In the genomic region with DNA sequence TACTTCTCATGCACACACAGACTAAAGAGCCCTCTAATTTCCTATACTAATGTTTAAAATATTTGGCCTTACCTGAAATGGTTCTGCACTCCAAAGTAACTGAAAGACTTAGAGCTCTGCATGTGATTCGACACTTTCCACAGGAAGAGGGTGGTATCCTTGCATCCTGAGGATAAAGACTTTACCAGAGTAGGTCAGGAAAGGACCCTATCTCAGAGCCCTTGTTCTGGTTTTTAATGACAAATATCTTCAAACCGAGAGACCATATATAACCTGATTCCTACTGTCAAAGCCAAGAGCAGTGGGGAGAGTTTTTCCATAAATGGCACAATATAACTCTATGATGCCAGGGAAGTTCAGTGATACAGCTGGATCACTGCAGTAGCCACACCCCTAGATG, we compare ENCODE assay signal across 11 cellular contexts. TPM values are rescaled to one million over a fixed set of nuclear protein-coding genes. Genes with fewer than 3 reads are reported as not detected.
A peak's percentile ranks its signal among the peaks of the same experiment; 100 is the strongest.
DNase-seq lines count a peak whose midpoint lies in the region; ATAC-seq, FAIRE-seq and TF ChIP-seq lines count a peak whose summit lies in the region.
"Had no signal": no experiment of that assay in that cellular context is flagged by ENCODE, and none has a peak within 500 bp of the region (broad histone marks: within the 10 kb centered on the region; RNA-seq: fewer than 3 reads in every experiment).

Gene GP5 (minus strand): TSS at position 101 of the 400 bp plus-strand sequence. CDS start 984 bp downstream, outside the sequence.

- no peak for ATAC-seq in activated naive CD4-positive, alpha-beta T cell treated with anti-CD3 and anti-CD28 coated beads, Interleukin-2, amount 50 U/mL, for 72 hours
- no peak for ATAC-seq in activated T-helper 17 cell treated with anti-CD3 and anti-CD28 coated beads, Interleukin-2, amount 50 U/mL, for 72 hours (replicated peaks)
- ATAC-seq in GM19463 (IDR thresholded peaks at IDR 0.05; ENCODE audit: unreplicated experiment) = no peak

- no peaks in the 10 kb centered on the region for H3K9me3 Mint-ChIP-seq in activated naive CD4-positive, alpha-beta T cell treated with anti-CD3 and anti-CD28 coated beads for 36 hours
- no peaks in the 10 kb centered on the region for H3K9me3 Mint-ChIP-seq in activated naive CD4-positive, alpha-beta T cell treated with anti-CD3 and anti-CD28 coated beads, Interleukin-2, amount 50 U/mL, for 72 hours
- H3K9me3 Mint-ChIP-seq in activated T-helper 17 cell treated with anti-CD3 and anti-CD28 coated beads, Interleukin-2, amount 50 U/mL, for 72 hours = no peaks in the 10 kb centered on the region

- H3K4me1 ChIP-seq in kidney (ENCODE audit: control insufficient read depth in 1 of 2, insufficient read depth in 1 of 2, low read depth in 1 of 2, low read length in 2 of 2) (peaks cover 0 to 9% of the 10 kb centered on the region in 2 donors), stomach smooth muscle (ENCODE audit: control insufficient read depth, insufficient read depth, low read length) (peaks cover 13% of the 10 kb centered on the region)

- H3K4me3 ChIP-seq in kidney (ENCODE audit: low read length in 2 of 2) (peak within 1 kb of the TSS; percentile 4 to 15), stomach smooth muscle (ENCODE audit: low read length in 2 of 2) (peak within 1 kb of the TSS; percentile 3 to 59)

- H3K36me3 ChIP-seq in kidney (ENCODE audit: control insufficient read depth in 1 of 2, insufficient read depth in 2 of 2, low read length in 2 of 2) (peaks cover 0 to 6% of the 10 kb centered on the region in 2 donors), stomach smooth muscle (ENCODE audit: control insufficient read depth in 2 of 2, insufficient read depth in 2 of 2, low read length in 2 of 2) (no peaks in the 10 kb centered on the region)

- H3K27ac ChIP-seq in kidney (ENCODE audit: low read depth in 2 of 2, low read length in 2 of 2) (no peak within 1 kb of the TSS), stomach smooth muscle (ENCODE audit: low read length) (no peak within 1 kb of the TSS)

- no peak for DNase-seq in activated naive CD4-positive, alpha-beta T cell treated with anti-CD3 and anti-CD28 coated beads for 36 hours
- no peak for DNase-seq in activated naive CD4-positive, alpha-beta T cell treated with anti-CD3 and anti-CD28 coated beads, Interleukin-2, amount 50 U/mL, for 72 hours (ENCODE audit: low spot score in 2 of 2)
- DNase-seq in kidney (no peak), NCI-H187 treated with DMSO at 0.1 percent for 48 hours (lab: John Stamatoyannopoulos, UW) (no peak), frontal cortex (ENCODE audit: low spot score in 2 of 2) (no peak)
- DNase-seq: aorta, MV-4-11 had no signal

- H3K27ac Mint-ChIP-seq in activated naive CD4-positive, alpha-beta T cell treated with anti-CD3 and anti-CD28 coated beads for 36 hours = no peak within 1 kb of the TSS
- H3K27ac Mint-ChIP-seq in activated naive CD4-positive, alpha-beta T cell treated with anti-CD3 and anti-CD28 coated beads, Interleukin-2, amount 50 U/mL, for 72 hours = peak within 1 kb of the TSS in 1 of 2 donors; percentile 75
- no peak within 1 kb of the TSS for H3K27ac Mint-ChIP-seq in activated T-helper 17 cell treated with anti-CD3 and anti-CD28 coated beads, Interleukin-2, amount 50 U/mL, for 72 hours

- H3K27me3 Mint-ChIP-seq in activated naive CD4-positive, alpha-beta T cell treated with anti-CD3 and anti-CD28 coated beads for 36 hours (ENCODE audit: low read depth) = peaks cover 5% of the 10 kb centered on the region
- no peaks in the 10 kb centered on the region for H3K27me3 Mint-ChIP-seq in activated T-helper 17 cell treated with anti-CD3 and anti-CD28 coated beads, Interleukin-2, amount 50 U/mL, for 72 hours

- TF ChIP-seq CTCF in kidney (IDR thresholded peaks at IDR 0.05; ENCODE audit: borderline replicate concordance, extremely low read depth, insufficient read depth) = no peak

- peaks cover 22 to 23% of the 10 kb centered on the region in 2 donors for H3K27me3 ChIP-seq in stomach smooth muscle (ENCODE audit: control insufficient read depth in 1 of 2, insufficient read depth in 2 of 2, low read length in 2 of 2)

- H3K9ac ChIP-seq in kidney (ENCODE audit: low read length in 2 of 2) (no peak within 1 kb of the TSS), stomach smooth muscle (ENCODE audit: low read length in 2 of 2) (no peak within 1 kb of the TSS)

- no peaks in the 10 kb centered on the region for H3K36me3 Mint-ChIP-seq in activated naive CD4-positive, alpha-beta T cell treated with anti-CD3 and anti-CD28 coated beads for 36 hours (ENCODE audit: low read depth)
- no peaks in the 10 kb centered on the region for H3K36me3 Mint-ChIP-seq in activated naive CD4-positive, alpha-beta T cell treated with anti-CD3 and anti-CD28 coated beads, Interleukin-2, amount 50 U/mL, for 72 hours
- peaks cover 14% of the 10 kb centered on the region for H3K36me3 Mint-ChIP-seq in activated T-helper 17 cell treated with anti-CD3 and anti-CD28 coated beads, Interleukin-2, amount 50 U/mL, for 72 hours (ENCODE audit: low read depth)

- peaks cover 53% of the 10 kb centered on the region for H3K4me1 Mint-ChIP-seq in activated naive CD4-positive, alpha-beta T cell treated with anti-CD3 and anti-CD28 coated beads for 36 hours (ENCODE audit: low read depth)
- H3K4me1 Mint-ChIP-seq in activated T-helper 17 cell treated with anti-CD3 and anti-CD28 coated beads, Interleukin-2, amount 50 U/mL, for 72 hours = peaks cover 40% of the 10 kb centered on the region

- CTCF ChIA-PET in activated naive CD4-positive, alpha-beta T cell treated with anti-CD3 and anti-CD28 coated beads for 36 hours (lab: Charles Lee) = interaction anchor here (0.6 to 15.7 kb wide), 6 partner anchors 8 to 160 kb away, joined by 3 to 166 read pairs (median 18); no protein-coding TSS in a partner anchor

- FAIRE-seq in kidney (lab: Jason Lieb, UNC) (no peak), frontal cortex (lab: Jason Lieb, UNC) (no peak)

- no peaks in the 10 kb centered on the region for H3K9me3 ChIP-seq in kidney (ENCODE audit: control insufficient read depth in 1 of 2, low read length in 2 of 2)
- no peaks in the 10 kb centered on the region for H3K9me3 ChIP-seq in stomach smooth muscle (ENCODE audit: control insufficient read depth in 2 of 2, low read length in 2 of 2)

- intact Hi-C loops in activated naive CD4-positive, alpha-beta T cell treated with anti-CD3 and anti-CD28 coated beads for 36 hours (cut with micrococcal nuclease) = loop anchor here (5.0 kb wide), 2 partner anchors 233 to 622 kb away; partner anchors contain the start of gene TMEM44
- intact Hi-C loops in kidney (cut with DNase I) = loop anchor here (10.0 kb wide), 1 partner anchor 54 kb away; no protein-coding TSS in a partner anchor

- peak within 1 kb of the TSS; percentile 76 for H3K4me3 Mint-ChIP-seq in activated naive CD4-positive, alpha-beta T cell treated with anti-CD3 and anti-CD28 coated beads for 36 hours
- H3K4me3 Mint-ChIP-seq in activated T-helper 17 cell treated with anti-CD3 and anti-CD28 coated beads, Interleukin-2, amount 50 U/mL, for 72 hours = peak within 1 kb of the TSS; percentile 85

RNA-seq across cellular contexts. Expression of gene GP5, which starts in this region (rescaled TPM):
- total RNA-seq in activated naive CD4-positive, alpha-beta T cell treated with anti-CD3 and anti-CD28 coated beads for 36 hours = under 1 TPM; 0.62 to 0.64 TPM
- under 1 TPM; 0.43 to 0.58 TPM for total RNA-seq in activated naive CD4-positive, alpha-beta T cell treated with anti-CD3 and anti-CD28 coated beads, Interleukin-2, amount 50 U/mL, for 72 hours
- total RNA-seq in activated T-helper 17 cell treated with anti-CD3 and anti-CD28 coated beads, Interleukin-2, amount 50 U/mL, for 72 hours = 1 to 10 TPM; 1.4 TPM
- total RNA-seq in kidney (0.22 TPM), frontal cortex (not detected)
- not detected for polyA plus RNA-seq in kidney (ENCODE audit: insufficient read depth, low read depth, low replicate concordance)
- total RNA-seq: glomerular endothelial cell had no signal
